1 cellular context compared by ENCODE assay signal in genomic region chr2:109695290-109695689, GRCh38.
TF ChIP-seq lines count a peak whose summit lies in the region.

No MANE protein-coding gene starts in this region.

TF ChIP-seq in HEK293, 187 proteins besides CTCF, POLR2A, EP300 and RAD21 (continued from another document):
- no peak for TF ChIP-seq INSM2 (tag by site-specific recombination; IDR thresholded peaks at IDR 0.05)
